Comparison of ENCODE assay signal across 30 cellular contexts in genomic region chr20:60808003-60808402, GRCh38.
"Had no signal": no experiment of that assay in that cellular context is flagged by ENCODE, and none has a peak within 500 bp of the region (broad histone marks: within the 10 kb centered on the region; RNA-seq: fewer than 3 reads in every experiment).

No MANE protein-coding gene starts in this region.

- ATAC-seq: left colon; left lung; lower lobe of right lung; natural killer cell; pancreas; right cardiac atrium; stimulated activated effector memory CD8-positive, alpha-beta T cell treated with anti-CD3 and anti-CD28 coated beads, Interleukin-12 subunit alpha, Interleukin-12 subunit beta, amount 100 ng/mL, for 72 hours had no signal

- FAIRE-seq: islet of Langerhans, kidney, pancreas, small intestine had no signal

- H3K36me3 ChIP-seq: left lung, lower lobe of right lung, neural progenitor cell, pancreas, prostate gland, sigmoid colon, spleen, suprapubic skin, thoracic aorta, tibial artery, uterus had no signal

- H3K27ac ChIP-seq: left lung, lower lobe of right lung, neural progenitor cell, pancreas, prostate gland, sigmoid colon, spleen, suprapubic skin, thoracic aorta, tibial artery, uterus had no signal

- H3K4me3 Mint-ChIP-seq: immature natural killer cell; naive B cell; natural killer cell; nephron progenitor cell; neural progenitor cell; stimulated activated effector memory CD8-positive, alpha-beta T cell treated with anti-CD3 and anti-CD28 coated beads, Interleukin-12 subunit alpha, Interleukin-12 subunit beta, amount 100 ng/mL, for 72 hours; stimulated activated naive CD8-positive, alpha-beta T cell treated with anti-CD3 and anti-CD28 coated beads, Interleukin-15, Interleukin-2, amounts not matched to agents 100 ng/mL and 50 ng/mL, for 24 hours; type B pancreatic cell had no signal

- H3K36me3 Mint-ChIP-seq: immature natural killer cell; naive B cell; natural killer cell; neural progenitor cell; stimulated activated effector memory CD8-positive, alpha-beta T cell treated with anti-CD3 and anti-CD28 coated beads, Interleukin-12 subunit alpha, Interleukin-12 subunit beta, amount 100 ng/mL, for 72 hours; type B pancreatic cell had no signal

- H3K9me3 Mint-ChIP-seq: immature natural killer cell; natural killer cell; stimulated activated effector memory CD8-positive, alpha-beta T cell treated with anti-CD3 and anti-CD28 coated beads, Interleukin-12 subunit alpha, Interleukin-12 subunit beta, amount 100 ng/mL, for 72 hours had no signal

- H3K4me3 ChIP-seq: left lung, lower lobe of right lung, neural progenitor cell, pancreas, prostate gland, sigmoid colon, spleen, suprapubic skin, thoracic aorta, tibial artery, uterus had no signal

- H3K27ac Mint-ChIP-seq: immature natural killer cell; naive B cell; natural killer cell; nephron progenitor cell; neural progenitor cell; stimulated activated effector memory CD8-positive, alpha-beta T cell treated with anti-CD3 and anti-CD28 coated beads, Interleukin-12 subunit alpha, Interleukin-12 subunit beta, amount 100 ng/mL, for 72 hours; stimulated activated naive CD8-positive, alpha-beta T cell treated with anti-CD3 and anti-CD28 coated beads, Interleukin-15, Interleukin-2, amounts not matched to agents 100 ng/mL and 50 ng/mL, for 24 hours; type B pancreatic cell had no signal

- H3K4me1 Mint-ChIP-seq: immature natural killer cell; naive B cell; natural killer cell; stimulated activated effector memory CD8-positive, alpha-beta T cell treated with anti-CD3 and anti-CD28 coated beads, Interleukin-12 subunit alpha, Interleukin-12 subunit beta, amount 100 ng/mL, for 72 hours had no signal

- H2AFZ ChIP-seq: neural progenitor cell had no signal

- H3K4me1 ChIP-seq: left lung, lower lobe of right lung, pancreas, prostate gland, sigmoid colon, tibial artery, uterus had no signal

- H3K27me3 Mint-ChIP-seq: naive B cell; stimulated activated naive CD8-positive, alpha-beta T cell treated with anti-CD3 and anti-CD28 coated beads, Interleukin-15, Interleukin-2, amounts not matched to agents 100 ng/mL and 50 ng/mL, for 24 hours had no signal

- H3K27me3 ChIP-seq: neural progenitor cell, pancreas, spleen, suprapubic skin, tibial artery, uterus had no signal

- DNase-seq: hypothalamus; immature natural killer cell; kidney; left colon; left lung; lower lobe of right lung; mammary epithelial cell; mesenchymal stem cell; naive B cell; natural killer cell; nephron progenitor cell; pancreas; posterior cingulate gyrus; retina; right cardiac atrium; sigmoid colon; small intestine; spleen; stimulated activated CD4-positive, alpha-beta T cell treated with anti-CD3 and anti-CD28 coated beads, Interleukin-4, amount 100 ng/mL, for 24 hours; stimulated activated naive CD4-positive, alpha-beta T cell; tibial artery; uterus had no signal

- H3K9ac ChIP-seq: neural progenitor cell had no signal

- H3K4me2 ChIP-seq: neural progenitor cell had no signal

- H3K9me3 ChIP-seq: left lung, lower lobe of right lung, pancreas, prostate gland, sigmoid colon, thoracic aorta, tibial artery, uterus had no signal
